ENCODE assay signal across 24 cellular contexts in genomic region chr5:112996830-112997374, GRCh38. TPM values are rescaled to one million over a fixed set of nuclear protein-coding genes. Genes with fewer than 3 reads are reported as not detected.
DNase-seq lines count a peak whose midpoint lies in the region; FAIRE-seq and TF ChIP-seq lines count a peak whose summit lies in the region.
"Had no signal": no experiment of that assay in that cellular context is flagged by ENCODE, and none has a peak within 500 bp of the region (broad histone marks: within the 10 kb centered on the region; RNA-seq: fewer than 3 reads in every experiment).

No MANE protein-coding gene starts in this region.

- no peak for TF ChIP-seq CTCF in astrocyte (IDR thresholded peaks at IDR 0.05; ENCODE audit: insufficient read depth, low read depth, low read length)
- TF ChIP-seq CTCF in smooth muscle cell (IDR thresholded peaks at IDR 0.05; ENCODE audit: borderline replicate concordance, insufficient read depth, poor library complexity, severe bottlenecking) = no peak
- TF ChIP-seq CTCF in left ventricle myocardium inferior (IDR thresholded peaks at IDR 0.05; ENCODE audit: borderline replicate concordance) = no peak

- peaks cover 14% of the 10 kb centered on the region for H3K36me3 ChIP-seq in astrocyte (ENCODE audit: insufficient read depth, low read length)
- no peaks in the 10 kb centered on the region for H3K36me3 ChIP-seq in smooth muscle cell (ENCODE audit: low read depth)
- peaks cover 36% of the 10 kb centered on the region for H3K36me3 ChIP-seq in left ventricle myocardium inferior

- FAIRE-seq in astrocyte (lab: Jason Lieb, UNC) = peak; percentile 23
- FAIRE-seq: D721Med, GM12891 had no signal

- H3K4me3 Mint-ChIP-seq in astrocyte (ENCODE audit: unreplicated experiment) = no peak overlapping the region
- H3K4me3 Mint-ChIP-seq: CD4-positive, alpha-beta T cell had no signal

- H3K9ac ChIP-seq in astrocyte (ENCODE audit: low read length) (no peak overlapping the region), smooth muscle cell (ENCODE audit: low read depth) (no peak overlapping the region)
- H3K9ac ChIP-seq: BLaER1 treated with 17β-estradiol and CSF1 and Interleukin-3, amounts not matched to agents 10 nM and 100 nM; SK-N-SH had no signal

- H3K27me3 ChIP-seq in astrocyte (ENCODE audit: insufficient read depth, low read length) = no peaks in the 10 kb centered on the region
- H3K27me3 ChIP-seq in smooth muscle cell (ENCODE audit: low read depth) = no peaks in the 10 kb centered on the region
- H3K27me3 ChIP-seq in left ventricle myocardium inferior (ENCODE audit: low read depth) = no peaks in the 10 kb centered on the region
- H3K27me3 ChIP-seq: BLaER1 treated with 17β-estradiol and CSF1 and Interleukin-3, amounts not matched to agents 10 nM and 100 nM had no signal

- no peak overlapping the region for H2AFZ ChIP-seq in astrocyte (ENCODE audit: low read depth, low read length)
- no peak overlapping the region for H2AFZ ChIP-seq in smooth muscle cell (ENCODE audit: low read depth)

- peaks cover 6% of the 10 kb centered on the region for H3K36me3 Mint-ChIP-seq in astrocyte (ENCODE audit: low read depth, unreplicated experiment)

- peaks cover 4% of the 10 kb centered on the region for H4K20me1 ChIP-seq in astrocyte (ENCODE audit: insufficient read depth, low read length)
- peaks cover 23% of the 10 kb centered on the region for H4K20me1 ChIP-seq in smooth muscle cell (ENCODE audit: low read depth)

- H3F3A ChIP-seq in smooth muscle cell (ENCODE audit: low read depth) = peaks cover 9% of the 10 kb centered on the region

- H3K4me2 ChIP-seq in astrocyte (ENCODE audit: low read length) (no peak overlapping the region), smooth muscle cell (peak overlapping the region; percentile 51)
- H3K4me2 ChIP-seq: BLaER1 treated with 17β-estradiol and CSF1 and Interleukin-3, amounts not matched to agents 10 nM and 100 nM; SK-N-SH had no signal

- H3K4me1 Mint-ChIP-seq in astrocyte (ENCODE audit: low read depth, unreplicated experiment) = peaks cover 19% of the 10 kb centered on the region

- no peak overlapping the region for H3K4me3 ChIP-seq in astrocyte (ENCODE audit: insufficient read depth, low read depth, low read length)
- H3K4me3 ChIP-seq in smooth muscle cell = no peak overlapping the region
- no peak overlapping the region for H3K4me3 ChIP-seq in left ventricle myocardium inferior
- H3K4me3 ChIP-seq: BLaER1 treated with 17β-estradiol and CSF1 and Interleukin-3, amounts not matched to agents 10 nM and 100 nM had no signal

- no peak overlapping the region for H3K27ac ChIP-seq in astrocyte (ENCODE audit: low read depth, low read length)
- H3K27ac ChIP-seq in smooth muscle cell (ENCODE audit: low read depth) = peak overlapping the region; percentile 55
- no peak overlapping the region for H3K27ac ChIP-seq in left ventricle myocardium inferior (replicated peaks)
- H3K27ac ChIP-seq: BLaER1 treated with 17β-estradiol and CSF1 and Interleukin-3, amounts not matched to agents 10 nM and 100 nM had no signal

- 60% methylated on average over 4 of the region's 4 CpGs for WGBS in smooth muscle cell (ENCODE audit: low lambda C conversion rate)

- H3K9me3 ChIP-seq in astrocyte (ENCODE audit: insufficient read depth, low read depth, low read length) (no peaks in the 10 kb centered on the region), smooth muscle cell (replicated peaks; ENCODE audit: low read depth) (no peaks in the 10 kb centered on the region), left ventricle myocardium inferior (replicated peaks) (no peaks in the 10 kb centered on the region)
- H3K9me3 ChIP-seq: BLaER1 treated with 17β-estradiol and CSF1 and Interleukin-3, amounts not matched to agents 10 nM and 100 nM; SK-N-SH had no signal

- H3K27me3 Mint-ChIP-seq in astrocyte (ENCODE audit: low read depth, unreplicated experiment) = no peaks in the 10 kb centered on the region
- H3K27me3 Mint-ChIP-seq: CD4-positive, alpha-beta T cell had no signal

- DNase-seq in ELR (ENCODE audit: low read depth) (peak; percentile 23), astrocyte (ENCODE audit: low read depth) (no peak), fibroblast of peridontal ligament (ENCODE audit: extremely low read depth) (peak; percentile 52), smooth muscle cell (lab: John Stamatoyannopoulos, UW; ENCODE audit: unreplicated experiment) (no peak), left ventricle myocardium inferior (no peak)
- no peak for DNase-seq in activated CD8-positive, alpha-beta memory T cell treated with anti-CD3 and anti-CD28 coated beads, Interleukin-2, amount 50 U/mL, for 4 hours
- DNase-seq in stimulated activated naive CD4-positive, alpha-beta T cell treated with Interleukin-2 at 50 U/mL for 16 hours (lab: John Stamatoyannopoulos, UW) = no peak
- DNase-seq in stimulated activated CD4-positive, alpha-beta T cell treated with anti-CD3 and anti-CD28 coated beads, Interleukin-4, amount 100 ng/mL, for 1 hour = no peak
- DNase-seq: CD4-positive, alpha-beta T cell; DMS53; EL; GF-D8; NCI-H1105; NCI-H1436 treated with DMSO at 0.1 percent for 48 hours; NCI-H187 treated with DMSO at 0.1 percent for 48 hours; NCI-H446; NCI-H524 treated with DMSO at 0.1 percent for 48 hours; NCI-H774; NK-92 treated with Interleukin-12 subunit alpha and Interleukin-12 subunit beta, amount 100 ng/mL, for 24 hours; PC-3; SK-N-SH had no signal

- H3K4me1 ChIP-seq in astrocyte (ENCODE audit: insufficient read depth, low read length) = peaks cover 10% of the 10 kb centered on the region
- peaks cover 4% of the 10 kb centered on the region for H3K4me1 ChIP-seq in smooth muscle cell (ENCODE audit: low read depth)
- peaks cover 12% of the 10 kb centered on the region for H3K4me1 ChIP-seq in left ventricle myocardium inferior

- H3K27ac Mint-ChIP-seq in astrocyte (ENCODE audit: unreplicated experiment) = no peak overlapping the region
- H3K27ac Mint-ChIP-seq: CD4-positive, alpha-beta T cell had no signal

- intact Hi-C loops in left ventricle myocardium inferior (cut with micrococcal nuclease) = loop anchor here (5.0 to 10.0 kb wide), 3 partner anchors 330 to 608 kb away; partner anchors contain the start of gene YTHDC2

- H3K9me3 Mint-ChIP-seq in astrocyte (ENCODE audit: unreplicated experiment) = no peaks in the 10 kb centered on the region
- H3K9me3 Mint-ChIP-seq: CD4-positive, alpha-beta T cell had no signal

- H3K79me2 ChIP-seq in astrocyte (ENCODE audit: insufficient read depth, low read length) (peaks cover 47% of the 10 kb centered on the region), smooth muscle cell (ENCODE audit: low read depth) (peaks cover 18% of the 10 kb centered on the region)

RNA-seq across cellular contexts. Expression of gene DCP2, which starts 20.3 kb away (rescaled TPM):
- 39.8 and 48.9 TPM in 2 replicates for total RNA-seq in astrocyte
- total RNA-seq in smooth muscle cell = 32.1 and 35.3 TPM in 2 replicates
- polyA plus RNA-seq in smooth muscle cell = 11.6 and 13.3 TPM in 2 replicates
- 19.2 TPM for total RNA-seq in left ventricle myocardium inferior

Comparison
In these comparisons a context has a peak if more than half of its experiments do, and no peak if none do; other contexts are left out.
1. DNase-seq: peak in ELR (single experiment) and fibroblast of peridontal ligament (single experiment); none in astrocyte (single experiment), smooth muscle cell (single experiment), activated CD8-positive, alpha-beta memory T cell treated with anti-CD3 and anti-CD28 coated beads, Interleukin-2, amount 50 U/mL, for 4 hours (single experiment), stimulated activated naive CD4-positive, alpha-beta T cell treated with Interleukin-2 at 50 U/mL for 16 hours (single experiment), stimulated activated CD4-positive, alpha-beta T cell treated with anti-CD3 and anti-CD28 coated beads, Interleukin-4, amount 100 ng/mL, for 1 hour (single experiment) and left ventricle myocardium inferior (single experiment).